32 cellular contexts compared by ENCODE assay signal in the genomic region with DNA sequence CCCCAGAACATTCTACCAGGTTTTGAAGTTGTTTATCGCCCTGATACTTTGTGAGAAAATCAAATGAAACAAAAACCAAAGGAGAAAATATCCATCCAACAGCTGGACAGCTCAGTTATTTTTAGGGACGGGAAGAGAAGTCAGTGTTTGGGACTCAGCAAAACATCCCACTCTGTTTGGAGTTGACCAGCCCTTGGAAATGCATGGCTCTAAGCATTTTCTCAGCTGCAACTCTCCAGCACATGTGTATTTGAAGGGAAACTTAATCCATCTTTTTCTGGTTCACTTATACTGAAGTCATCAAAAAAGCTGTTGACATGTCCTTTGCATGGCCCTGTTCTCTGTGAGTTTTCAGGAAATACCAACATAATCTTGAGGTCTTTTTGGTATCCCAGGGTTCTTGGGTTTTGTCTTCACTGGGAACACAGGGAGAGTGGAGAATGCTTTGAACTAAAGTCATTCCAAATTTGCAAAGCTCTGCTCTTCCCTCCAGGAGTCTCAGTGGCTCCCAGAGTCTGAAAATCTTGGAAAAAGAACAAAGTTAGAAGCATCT.
"Had no signal": no experiment of that assay in that cellular context is flagged by ENCODE, and none has a peak within 500 bp of the region (broad histone marks: within the 10 kb centered on the region; RNA-seq: fewer than 3 reads in every experiment).

No MANE protein-coding gene starts in this region.

- DNase-seq: heart right ventricle; islet precursor cell; left cardiac atrium; left lung; lower lobe of right lung; mammary epithelial cell; mesenchymal stem cell; midbrain; mucosa of descending colon; naive thymus-derived CD4-positive, alpha-beta T cell; nucleus accumbens; pancreas; posterior cingulate gyrus; retina; right cardiac atrium; stimulated activated CD4-positive, alpha-beta T cell treated with anti-CD3 and anti-CD28 coated beads, Interleukin-12 subunit alpha, Interleukin-12 subunit beta, amount 100 ng/mL, for 4 hours; stimulated activated CD4-positive, alpha-beta T cell treated with anti-CD3 and anti-CD28 coated beads, Interleukin-15, amount 100 ng/mL, for 24 hours; stimulated activated CD4-positive, alpha-beta T cell treated with anti-CD3 and anti-CD28 coated beads, Interleukin-2, amount 100 ng/mL, for 24 hours; stimulated activated CD4-positive, alpha-beta T cell treated with anti-CD3 and anti-CD28 coated beads, Interleukin-4, amount 100 ng/mL, for 1 hour; stimulated activated naive B cell treated with anti-CD40 and anti-IgM and Interleukin-4, amounts not matched to agents 10 μg/mL and 1 μg/mL and 100 μg/mL, for 72 hours; tibial artery; trophoblast cell; upper lobe of right lung had no signal

- H3K36me3 ChIP-seq: heart right ventricle, left lung, lower lobe of right lung, pancreas, prostate gland, suprapubic skin, thoracic aorta, tibial artery, upper lobe of right lung had no signal

- H3K27ac ChIP-seq: hepatocyte, left lung, lower lobe of right lung, pancreas, prostate gland, skin epidermis, suprapubic skin, thoracic aorta, tibial artery, upper lobe of right lung had no signal

- H3K4me1 ChIP-seq: left lung, lower lobe of right lung, pancreas, prostate gland, suprapubic skin, tibial artery, upper lobe of right lung had no signal

- H3K4me3 ChIP-seq: heart right ventricle, hepatocyte, left lung, lower lobe of right lung, mucosa of descending colon, pancreas, prostate gland, skin epidermis, suprapubic skin, thoracic aorta, tibial artery, upper lobe of right lung had no signal

- H3K9me3 ChIP-seq: heart right ventricle, left lung, lower lobe of right lung, mucosa of descending colon, pancreas, prostate gland, suprapubic skin, thoracic aorta, tibial artery, upper lobe of right lung had no signal

- H3K36me3 Mint-ChIP-seq: natural killer cell treated with Interleukin-12 subunit alpha and Interleukin-12 subunit beta and Interleukin-15 and Interleukin-18, amount 100 ng/mL, for 72 hours; stimulated activated naive B cell treated with anti-CD40 and anti-IgM and Interleukin-4, amounts not matched to agents 10 μg/mL and 1 μg/mL and 100 μg/mL, for 72 hours had no signal

- H3K4me1 Mint-ChIP-seq: naive thymus-derived CD4-positive, alpha-beta T cell; stimulated activated naive B cell treated with anti-CD40 and anti-IgM and Interleukin-4, amounts not matched to agents 10 μg/mL and 1 μg/mL and 100 μg/mL, for 72 hours had no signal

- H3K4me3 Mint-ChIP-seq: naive thymus-derived CD4-positive, alpha-beta T cell; natural killer cell treated with Interleukin-12 subunit alpha and Interleukin-12 subunit beta and Interleukin-15 and Interleukin-18, amount 100 ng/mL, for 72 hours; neural crest cell; stimulated activated naive B cell treated with anti-CD40 and anti-IgM and Interleukin-4, amounts not matched to agents 10 μg/mL and 1 μg/mL and 100 μg/mL, for 72 hours; stimulated activated naive CD8-positive, alpha-beta T cell treated with anti-CD3 and anti-CD28 coated beads, Interleukin-15, Interleukin-2, amounts not matched to agents 100 ng/mL and 50 ng/mL, for 24 hours had no signal

- H3K27me3 ChIP-seq: hepatocyte, left lung, pancreas, suprapubic skin, upper lobe of right lung had no signal

- ATAC-seq: left cardiac atrium; left lung; lower lobe of right lung; mucosa of descending colon; naive thymus-derived CD4-positive, alpha-beta T cell; natural killer cell treated with Interleukin-12 subunit alpha and Interleukin-12 subunit beta and Interleukin-15 and Interleukin-18, amount 100 ng/mL, for 72 hours; pancreas; right cardiac atrium; sciatic nerve; stimulated activated naive B cell treated with anti-CD40 and anti-IgM and Interleukin-4, amounts not matched to agents 10 μg/mL and 1 μg/mL and 100 μg/mL, for 72 hours; upper lobe of right lung had no signal

- H3K27ac Mint-ChIP-seq: naive thymus-derived CD4-positive, alpha-beta T cell; natural killer cell treated with Interleukin-12 subunit alpha and Interleukin-12 subunit beta and Interleukin-15 and Interleukin-18, amount 100 ng/mL, for 72 hours; stimulated activated naive B cell treated with anti-CD40 and anti-IgM and Interleukin-4, amounts not matched to agents 10 μg/mL and 1 μg/mL and 100 μg/mL, for 72 hours; stimulated activated naive CD8-positive, alpha-beta T cell treated with anti-CD3 and anti-CD28 coated beads, Interleukin-15, Interleukin-2, amounts not matched to agents 100 ng/mL and 50 ng/mL, for 24 hours had no signal

- H3K27me3 Mint-ChIP-seq: natural killer cell treated with Interleukin-12 subunit alpha and Interleukin-12 subunit beta and Interleukin-15 and Interleukin-18, amount 100 ng/mL, for 72 hours; stimulated activated naive B cell treated with anti-CD40 and anti-IgM and Interleukin-4, amounts not matched to agents 10 μg/mL and 1 μg/mL and 100 μg/mL, for 72 hours; stimulated activated naive CD8-positive, alpha-beta T cell treated with anti-CD3 and anti-CD28 coated beads, Interleukin-15, Interleukin-2, amounts not matched to agents 100 ng/mL and 50 ng/mL, for 24 hours had no signal
